In genomic region chr6:56450376-56450775, GRCh38 we compare ENCODE assay signal across 20 cellular contexts.
DNase-seq lines count a peak whose midpoint lies in the region; ATAC-seq, FAIRE-seq and TF ChIP-seq lines count a peak whose summit lies in the region.
"Had no signal": no experiment of that assay in that cellular context is flagged by ENCODE, and none has a peak within 500 bp of the region (broad histone marks: within the 10 kb centered on the region; RNA-seq: fewer than 3 reads in every experiment).

No MANE protein-coding gene starts in this region.

- no peaks in the 10 kb centered on the region for H3F3A ChIP-seq in GM23338 (replicated peaks; ENCODE audit: low read depth)

- no peaks in the 10 kb centered on the region for H3K4me1 Mint-ChIP-seq in GM23338
- H3K4me1 Mint-ChIP-seq: CD8-positive, alpha-beta memory T cell had no signal

- no peak for TF ChIP-seq EP300 in gastroesophageal sphincter (IDR thresholded peaks at IDR 0.05)

- H4K20me1 ChIP-seq in GM23338 (replicated peaks; ENCODE audit: insufficient read depth), result no peaks in the 10 kb centered on the region

- in situ Hi-C loops in G401 (cut with HindIII; ENCODE audit: low sequenced_read_pairs), result no loop called here

- no peak for ATAC-seq in GM23338
- ATAC-seq in gastroesophageal sphincter, result no peak
- no peak for ATAC-seq in GM19463 (IDR thresholded peaks at IDR 0.05; ENCODE audit: unreplicated experiment)

- H3K36me3 Mint-ChIP-seq in GM23338 (ENCODE audit: low read depth), result no peaks in the 10 kb centered on the region
- H3K36me3 Mint-ChIP-seq: CD8-positive, alpha-beta memory T cell had no signal

- DNase-seq in G401 (ENCODE audit: low spot score) (peak; percentile 6), GM23338 (ENCODE audit: low spot score) (no peak), frontal cortex (ENCODE audit: low spot score in 2 of 2) (no peak)
- no peak for DNase-seq in activated CD4-positive, CD25-positive, alpha-beta regulatory T cell treated with anti-CD3 and anti-CD28 coated beads, Interleukin-2, amount 50 U/mL, for 72 hours
- DNase-seq: ACHN; C1 segment of cervical spinal cord; CD8-positive, alpha-beta memory T cell; DMS53; EL; NCI-H1436; NCI-H2029; NCI-H345; NCI-H524 treated with DMSO at 0.1 percent for 48 hours; SIG-M5 had no signal

- TF ChIP-seq CTCF in GM23338 (conservative IDR thresholded peaks at IDR 0.05; ENCODE audit: low read depth in 2 of 2), result no peak
- no peak for TF ChIP-seq CTCF in gastroesophageal sphincter (IDR thresholded peaks at IDR 0.05)

- H3K36me3 ChIP-seq in GM23338 (ENCODE audit: insufficient read depth) (no peaks in the 10 kb centered on the region), gastroesophageal sphincter (peaks cover 0 to 7% of the 10 kb centered on the region in 2 donors), rectal smooth muscle tissue (ENCODE audit: control insufficient read depth, insufficient read depth, low read length) (peaks cover 2% of the 10 kb centered on the region)

- H3K27me3 ChIP-seq in GM23338 (ENCODE audit: insufficient read depth) (no peaks in the 10 kb centered on the region), gastroesophageal sphincter (no peaks in the 10 kb centered on the region), rectal smooth muscle tissue (ENCODE audit: control insufficient read depth, insufficient read depth, low read length) (no peaks in the 10 kb centered on the region)

- no peaks in the 10 kb centered on the region for H3K9me3 Mint-ChIP-seq in GM23338

- H3K27me3 Mint-ChIP-seq in GM23338 (ENCODE audit: insufficient read depth, low read depth, poor library complexity), result no peaks in the 10 kb centered on the region

- H3K27ac ChIP-seq in GM23338 (ENCODE audit: low read depth) (0 out of 2 replicates have a peak overlapping the region, but pooled peaks have one; percentile 5), gastroesophageal sphincter (peak overlapping the region in 3 of 4 donors; percentile 11 to 72 (median 50)), rectal smooth muscle tissue (ENCODE audit: low read depth, low read length) (peak overlapping the region; percentile 72)
- H3K27ac ChIP-seq: KMS-11 had no signal

- no peak overlapping the region for H3K27ac Mint-ChIP-seq in GM23338
- H3K27ac Mint-ChIP-seq: CD8-positive, alpha-beta memory T cell had no signal

- FAIRE-seq in frontal cortex (lab: Jason Lieb, UNC), result no peak
- FAIRE-seq: GM12891, GM19239 had no signal

- no peaks in the 10 kb centered on the region for H3K79me2 ChIP-seq in GM23338 (replicated peaks; ENCODE audit: insufficient read depth)

- WGBS in gastroesophageal sphincter (ENCODE audit: low coverage in 1 of 2), 2 donors, result 64 to 77% methylated on average over 3 of the region's 3 CpGs

- no peaks in the 10 kb centered on the region for H3K9me2 ChIP-seq in GM23338 (ENCODE audit: insufficient read depth)

- H3K4me1 ChIP-seq in GM23338 (ENCODE audit: insufficient read depth), result no peaks in the 10 kb centered on the region
- H3K4me1 ChIP-seq in gastroesophageal sphincter, result peaks cover 4 to 57% (median 8%) of the 10 kb centered on the region in 3 donors
- H3K4me1 ChIP-seq in rectal smooth muscle tissue (ENCODE audit: control insufficient read depth, insufficient read depth, low read length), result peaks cover 12% of the 10 kb centered on the region

- H3K9me3 ChIP-seq in gastroesophageal sphincter, result no peaks in the 10 kb centered on the region

- no peak overlapping the region for H2AFZ ChIP-seq in GM23338

- no peak overlapping the region for H3K4me3 Mint-ChIP-seq in GM23338
- H3K4me3 Mint-ChIP-seq: CD8-positive, alpha-beta memory T cell had no signal

- no peak for TF ChIP-seq POLR2A in gastroesophageal sphincter (IDR thresholded peaks at IDR 0.05)

- no peak overlapping the region for H3K4me3 ChIP-seq in GM23338
- H3K4me3 ChIP-seq in gastroesophageal sphincter, result no peak overlapping the region
- H3K4me3 ChIP-seq in rectal smooth muscle tissue (ENCODE audit: low read length), result no peak overlapping the region

- no peak overlapping the region for H3K4me2 ChIP-seq in GM23338
- H3K4me2 ChIP-seq: KMS-11 had no signal

- no peak overlapping the region for H3K9ac ChIP-seq in rectal smooth muscle tissue (ENCODE audit: low read length)
- H3K9ac ChIP-seq: KMS-11 had no signal

TF ChIP-seq in GM23338, 12 proteins besides CTCF, POLR2A, EP300 and RAD21:
- TF ChIP-seq, protein P1, sequence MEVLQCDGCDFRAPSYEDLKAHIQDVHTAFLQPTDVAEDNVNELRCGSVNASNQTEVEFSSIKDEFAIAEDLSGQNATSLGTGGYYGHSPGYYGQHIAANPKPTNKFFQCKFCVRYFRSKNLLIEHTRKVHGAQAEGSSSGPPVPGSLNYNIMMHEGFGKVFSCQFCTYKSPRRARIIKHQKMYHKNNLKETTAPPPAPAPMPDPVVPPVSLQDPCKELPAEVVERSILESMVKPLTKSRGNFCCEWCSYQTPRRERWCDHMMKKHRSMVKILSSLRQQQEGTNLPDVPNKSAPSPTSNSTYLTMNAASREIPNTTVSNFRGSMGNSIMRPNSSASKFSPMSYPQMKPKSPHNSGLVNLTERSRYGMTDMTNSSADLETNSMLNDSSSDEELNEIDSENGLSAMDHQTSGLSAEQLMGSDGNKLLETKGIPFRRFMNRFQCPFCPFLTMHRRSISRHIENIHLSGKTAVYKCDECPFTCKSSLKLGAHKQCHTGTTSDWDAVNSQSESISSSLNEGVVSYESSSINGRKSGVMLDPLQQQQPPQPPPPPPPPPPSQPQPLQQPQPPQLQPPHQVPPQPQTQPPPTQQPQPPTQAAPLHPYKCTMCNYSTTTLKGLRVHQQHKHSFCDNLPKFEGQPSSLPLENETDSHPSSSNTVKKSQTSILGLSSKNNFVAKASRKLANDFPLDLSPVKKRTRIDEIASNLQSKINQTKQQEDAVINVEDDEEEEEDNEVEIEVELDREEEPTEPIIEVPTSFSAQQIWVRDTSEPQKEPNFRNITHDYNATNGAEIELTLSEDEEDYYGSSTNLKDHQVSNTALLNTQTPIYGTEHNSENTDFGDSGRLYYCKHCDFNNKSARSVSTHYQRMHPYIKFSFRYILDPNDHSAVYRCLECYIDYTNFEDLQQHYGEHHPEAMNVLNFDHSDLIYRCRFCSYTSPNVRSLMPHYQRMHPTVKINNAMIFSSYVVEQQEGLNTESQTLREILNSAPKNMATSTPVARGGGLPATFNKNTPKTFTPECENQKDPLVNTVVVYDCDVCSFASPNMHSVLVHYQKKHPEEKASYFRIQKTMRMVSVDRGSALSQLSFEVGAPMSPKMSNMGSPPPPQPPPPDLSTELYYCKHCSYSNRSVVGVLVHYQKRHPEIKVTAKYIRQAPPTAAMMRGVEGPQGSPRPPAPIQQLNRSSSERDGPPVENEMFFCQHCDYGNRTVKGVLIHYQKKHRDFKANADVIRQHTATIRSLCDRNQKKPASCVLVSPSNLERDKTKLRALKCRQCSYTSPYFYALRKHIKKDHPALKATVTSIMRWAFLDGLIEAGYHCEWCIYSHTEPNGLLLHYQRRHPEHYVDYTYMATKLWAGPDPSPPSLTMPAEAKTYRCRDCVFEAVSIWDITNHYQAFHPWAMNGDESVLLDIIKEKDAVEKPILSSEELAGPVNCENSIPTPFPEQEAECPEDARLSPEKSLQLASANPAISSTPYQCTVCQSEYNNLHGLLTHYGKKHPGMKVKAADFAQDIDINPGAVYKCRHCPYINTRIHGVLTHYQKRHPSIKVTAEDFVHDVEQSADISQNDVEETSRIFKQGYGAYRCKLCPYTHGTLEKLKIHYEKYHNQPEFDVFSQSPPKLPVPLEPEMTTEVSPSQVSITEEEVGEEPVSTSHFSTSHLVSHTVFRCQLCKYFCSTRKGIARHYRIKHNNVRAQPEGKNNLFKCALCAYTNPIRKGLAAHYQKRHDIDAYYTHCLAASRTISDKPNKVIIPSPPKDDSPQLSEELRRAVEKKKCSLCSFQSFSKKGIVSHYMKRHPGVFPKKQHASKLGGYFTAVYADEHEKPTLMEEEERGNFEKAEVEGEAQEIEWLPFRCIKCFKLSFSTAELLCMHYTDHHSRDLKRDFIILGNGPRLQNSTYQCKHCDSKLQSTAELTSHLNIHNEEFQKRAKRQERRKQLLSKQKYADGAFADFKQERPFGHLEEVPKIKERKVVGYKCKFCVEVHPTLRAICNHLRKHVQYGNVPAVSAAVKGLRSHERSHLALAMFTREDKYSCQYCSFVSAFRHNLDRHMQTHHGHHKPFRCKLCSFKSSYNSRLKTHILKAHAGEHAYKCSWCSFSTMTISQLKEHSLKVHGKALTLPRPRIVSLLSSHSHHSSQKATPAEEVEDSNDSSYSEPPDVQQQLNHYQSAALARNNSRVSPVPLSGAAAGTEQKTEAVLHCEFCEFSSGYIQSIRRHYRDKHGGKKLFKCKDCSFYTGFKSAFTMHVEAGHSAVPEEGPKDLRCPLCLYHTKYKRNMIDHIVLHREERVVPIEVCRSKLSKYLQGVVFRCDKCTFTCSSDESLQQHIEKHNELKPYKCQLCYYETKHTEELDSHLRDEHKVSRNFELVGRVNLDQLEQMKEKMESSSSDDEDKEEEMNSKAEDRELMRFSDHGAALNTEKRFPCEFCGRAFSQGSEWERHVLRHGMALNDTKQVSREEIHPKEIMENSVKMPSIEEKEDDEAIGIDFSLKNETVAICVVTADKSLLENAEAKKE (CRISPR knock-in tag; IDR thresholded peaks at IDR 0.05), result no peak
- TF ChIP-seq, protein P2, sequence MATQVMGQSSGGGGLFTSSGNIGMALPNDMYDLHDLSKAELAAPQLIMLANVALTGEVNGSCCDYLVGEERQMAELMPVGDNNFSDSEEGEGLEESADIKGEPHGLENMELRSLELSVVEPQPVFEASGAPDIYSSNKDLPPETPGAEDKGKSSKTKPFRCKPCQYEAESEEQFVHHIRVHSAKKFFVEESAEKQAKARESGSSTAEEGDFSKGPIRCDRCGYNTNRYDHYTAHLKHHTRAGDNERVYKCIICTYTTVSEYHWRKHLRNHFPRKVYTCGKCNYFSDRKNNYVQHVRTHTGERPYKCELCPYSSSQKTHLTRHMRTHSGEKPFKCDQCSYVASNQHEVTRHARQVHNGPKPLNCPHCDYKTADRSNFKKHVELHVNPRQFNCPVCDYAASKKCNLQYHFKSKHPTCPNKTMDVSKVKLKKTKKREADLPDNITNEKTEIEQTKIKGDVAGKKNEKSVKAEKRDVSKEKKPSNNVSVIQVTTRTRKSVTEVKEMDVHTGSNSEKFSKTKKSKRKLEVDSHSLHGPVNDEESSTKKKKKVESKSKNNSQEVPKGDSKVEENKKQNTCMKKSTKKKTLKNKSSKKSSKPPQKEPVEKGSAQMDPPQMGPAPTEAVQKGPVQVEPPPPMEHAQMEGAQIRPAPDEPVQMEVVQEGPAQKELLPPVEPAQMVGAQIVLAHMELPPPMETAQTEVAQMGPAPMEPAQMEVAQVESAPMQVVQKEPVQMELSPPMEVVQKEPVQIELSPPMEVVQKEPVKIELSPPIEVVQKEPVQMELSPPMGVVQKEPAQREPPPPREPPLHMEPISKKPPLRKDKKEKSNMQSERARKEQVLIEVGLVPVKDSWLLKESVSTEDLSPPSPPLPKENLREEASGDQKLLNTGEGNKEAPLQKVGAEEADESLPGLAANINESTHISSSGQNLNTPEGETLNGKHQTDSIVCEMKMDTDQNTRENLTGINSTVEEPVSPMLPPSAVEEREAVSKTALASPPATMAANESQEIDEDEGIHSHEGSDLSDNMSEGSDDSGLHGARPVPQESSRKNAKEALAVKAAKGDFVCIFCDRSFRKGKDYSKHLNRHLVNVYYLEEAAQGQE (IDR thresholded peaks at IDR 0.05; ENCODE audit: unreplicated experiment), result no peak

Comparison
In these comparisons a context has a peak if more than half of its experiments do, and no peak if none do; other contexts are left out.
1. H3K27ac ChIP-seq: peak in every context shown above with its lines; median percentile 72 in rectal smooth muscle tissue; 50 in gastroesophageal sphincter; 5 in GM23338.